ENCODE assay signal across 1 cellular context in genomic region chr1:201947697-201948008, GRCh38.
TF ChIP-seq lines count a peak whose summit lies in the region.

No MANE protein-coding gene starts in this region.

TF ChIP-seq in GM23338, 12 proteins besides CTCF, POLR2A, EP300 and RAD21:
- no peak for TF ChIP-seq STAT1 (IDR thresholded peaks at IDR 0.05; ENCODE audit: unreplicated experiment)
